8 cellular contexts compared by ENCODE assay signal in genomic region chr13:50080158-50080855, GRCh38.
DNase-seq lines count a peak whose midpoint lies in the region; ATAC-seq lines count a peak whose summit lies in the region.

No MANE protein-coding gene starts in this region.

- peaks cover 11% of the 10 kb centered on the region for H3K36me3 Mint-ChIP-seq in activated naive CD4-positive, alpha-beta T cell treated with anti-CD3 and anti-CD28 coated beads, Interleukin-2, amount 50 U/mL, for 24 hours

- ATAC-seq in Right ventricle myocardium inferior (no peak), left ventricle myocardium superior (no peak), HG03460 (IDR thresholded peaks at IDR 0.05; ENCODE audit: unreplicated experiment) (no peak)

- intact Hi-C loops in cardiac septum (cut with DNase I), result loop anchor here (5.0 kb wide), 2 partner anchors 722 to 832 kb away; no protein-coding TSS in a partner anchor
- intact Hi-C loops in Right ventricle myocardium inferior (cut with DNase I), result loop anchor here (5.0 kb wide), 2 partner anchors 103 to 447 kb away; no protein-coding TSS in a partner anchor
- intact Hi-C loops in left ventricle myocardium superior (cut with micrococcal nuclease), result loop anchor here (5.0 to 10.0 kb wide), 3 partner anchors 42 to 454 kb away; partner anchors contain the start of gene TRIM13

- H3K4me1 Mint-ChIP-seq in activated naive CD4-positive, alpha-beta T cell treated with anti-CD3 and anti-CD28 coated beads, Interleukin-2, amount 50 U/mL, for 24 hours, result peaks cover 53% of the 10 kb centered on the region

- peak overlapping the region; percentile 98 for H3K27ac Mint-ChIP-seq in activated naive CD4-positive, alpha-beta T cell treated with anti-CD3 and anti-CD28 coated beads, Interleukin-2, amount 50 U/mL, for 24 hours

- peak overlapping the region; percentile 100 for H3K4me3 Mint-ChIP-seq in activated naive CD4-positive, alpha-beta T cell treated with anti-CD3 and anti-CD28 coated beads, Interleukin-2, amount 50 U/mL, for 24 hours

- no peaks in the 10 kb centered on the region for H3K9me3 Mint-ChIP-seq in activated naive CD4-positive, alpha-beta T cell treated with anti-CD3 and anti-CD28 coated beads, Interleukin-2, amount 50 U/mL, for 24 hours

- DNase-seq in cardiac septum (ENCODE audit: low spot score) (peak; percentile 77), Right ventricle myocardium inferior (ENCODE audit: missing footprints) (no peak), NOMO-1 treated with DMSO at 0.1 percent for 48 hours (lab: John Stamatoyannopoulos, UW; ENCODE audit: unreplicated experiment) (peak; percentile 47), left ventricle myocardium superior (peak; percentile 31), retina (peak; percentile 76), middle frontal gyrus (ENCODE audit: extremely low spot score, low spot score) (no peak)

- peaks cover 5% of the 10 kb centered on the region for H3K27me3 Mint-ChIP-seq in activated naive CD4-positive, alpha-beta T cell treated with anti-CD3 and anti-CD28 coated beads, Interleukin-2, amount 50 U/mL, for 24 hours

Comparison
In these comparisons a context has a peak if more than half of its experiments do, and no peak if none do; other contexts are left out.
1. DNase-seq: peak in cardiac septum (single experiment), NOMO-1 treated with DMSO at 0.1 percent for 48 hours (single experiment), left ventricle myocardium superior (single experiment) and retina (single experiment); none in Right ventricle myocardium inferior (single experiment) and middle frontal gyrus (single experiment).